8 cellular contexts compared by ENCODE assay signal in the genomic region with DNA sequence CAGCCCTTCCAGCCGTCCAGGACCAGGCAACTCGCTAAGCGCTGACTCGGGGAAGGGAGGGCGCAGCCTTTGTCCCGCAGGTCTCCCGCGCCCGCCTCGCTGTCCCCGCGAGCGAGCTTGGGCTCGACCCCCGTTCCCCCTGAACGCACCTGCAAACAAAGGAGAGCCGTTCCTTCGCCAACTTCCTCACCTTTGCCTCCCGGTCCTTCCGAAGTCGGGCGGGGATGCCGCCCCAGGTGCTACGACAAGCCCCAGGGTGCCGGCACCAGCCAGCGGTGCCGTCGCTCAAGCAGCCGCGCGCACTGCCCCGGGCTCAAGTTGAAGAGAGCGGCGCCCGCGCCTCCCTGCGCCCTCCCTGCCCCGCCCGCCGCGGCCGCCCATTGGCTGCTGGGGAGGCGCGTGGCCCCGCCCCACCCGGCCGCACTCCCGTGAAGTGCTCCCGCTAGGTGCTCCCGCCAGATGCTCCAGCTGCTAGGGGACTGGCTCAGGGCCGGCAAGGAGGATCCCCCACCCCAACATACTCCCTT.
DNase-seq lines count a peak whose midpoint lies in the region; ATAC-seq and TF ChIP-seq lines count a peak whose summit lies in the region.

No MANE protein-coding gene starts in this region.

- H3K36me3 ChIP-seq in parathyroid adenoma (ENCODE audit: control insufficient read depth, insufficient read depth, low read length) (no peaks in the 10 kb centered on the region), uterus (no peaks in the 10 kb centered on the region)

- peak; percentile 93 for ATAC-seq in GM19025 (IDR thresholded peaks at IDR 0.05; ENCODE audit: low read depth, unreplicated experiment)
- peak; percentile 85 for ATAC-seq in HG03175 (IDR thresholded peaks at IDR 0.05; ENCODE audit: unreplicated experiment)
- ATAC-seq in Right ventricle myocardium inferior = peak; percentile 95

- H3K9ac ChIP-seq in parathyroid adenoma = no peak overlapping the region

- TF ChIP-seq CTCF in parathyroid adenoma (IDR thresholded peaks at IDR 0.05) (no peak), uterus (IDR thresholded peaks at IDR 0.05) (no peak)

- H2AFZ ChIP-seq in parathyroid adenoma = peak overlapping the region; percentile 58

- DNase-seq in ACHN (peak; percentile 64), NOMO-1 (lab: John Stamatoyannopoulos, UW; ENCODE audit: unreplicated experiment in 2 of 2) (peak; percentile 72 to 80), Right ventricle myocardium inferior (ENCODE audit: missing footprints) (peak; percentile 92), uterus (peak; percentile 20 to 58)
- DNase-seq in activated naive CD4-positive, alpha-beta T cell (lab: John Stamatoyannopoulos, UW) = peak in 3 of 4 experiments; percentile 5 to 20 (median 8)

- no peak overlapping the region for H3K27ac ChIP-seq in parathyroid adenoma
- H3K27ac ChIP-seq in uterus = no peak overlapping the region

- H3K9me3 ChIP-seq in parathyroid adenoma (ENCODE audit: control insufficient read depth, low read length) = no peaks in the 10 kb centered on the region
- H3K9me3 ChIP-seq in uterus = no peaks in the 10 kb centered on the region

- H3K79me2 ChIP-seq in parathyroid adenoma = no peaks in the 10 kb centered on the region

- no peak for TF ChIP-seq POLR2A in uterus (IDR thresholded peaks at IDR 0.05)

- no peak overlapping the region for H3K4me3 ChIP-seq in parathyroid adenoma (ENCODE audit: low read depth, low read length)
- peak overlapping the region in 1 of 2 donors; percentile 22 for H3K4me3 ChIP-seq in uterus

- H3K27me3 ChIP-seq in parathyroid adenoma (ENCODE audit: control insufficient read depth, insufficient read depth, low read length) = no peaks in the 10 kb centered on the region
- H3K27me3 ChIP-seq in uterus = no peaks in the 10 kb centered on the region

- intact Hi-C loops in Right ventricle myocardium inferior (cut with DNase I) (no loop called here), uterus (cut with DNase I; ENCODE audit: low total_unique reads) (no loop called here)

- H3K4me1 ChIP-seq in parathyroid adenoma (no peaks in the 10 kb centered on the region), uterus (no peaks in the 10 kb centered on the region)

- in situ Hi-C loops in ACHN (cut with HindIII; ENCODE audit: low pct_ligation_motif_present, low pct_unique_long_range_greater_than_20kb, low sequenced_read_pairs) = no loop called here

- H3K4me2 ChIP-seq in parathyroid adenoma (ENCODE audit: low read length) = peak overlapping the region; percentile 68

Comparison
In these comparisons a context has a peak if more than half of its experiments do, and no peak if none do; other contexts are left out.
1. DNase-seq: peak in every context shown above with its lines; median percentile 92 in Right ventricle myocardium inferior; 76 in NOMO-1; 64 in ACHN; 39 in uterus; 8 in activated naive CD4-positive, alpha-beta T cell.